In genomic region chr14:101475468-101476257, GRCh38 we compare ENCODE assay signal across 9 cellular contexts.
DNase-seq lines count a peak whose midpoint lies in the region; ATAC-seq and TF ChIP-seq lines count a peak whose summit lies in the region.
"Had no signal": no experiment of that assay in that cellular context is flagged by ENCODE, and none has a peak within 500 bp of the region (broad histone marks: within the 10 kb centered on the region; RNA-seq: fewer than 3 reads in every experiment).

No MANE protein-coding gene starts in this region.

- TF ChIP-seq POLR2A in right lobe of liver (IDR thresholded peaks at IDR 0.05) = no peak

- H3K27ac ChIP-seq in right lobe of liver = no peak overlapping the region

- H3K4me1 ChIP-seq in right lobe of liver = peaks cover 0 to 42% (median 19%) of the 10 kb centered on the region in 4 donors

- no peak overlapping the region for H3K4me3 Mint-ChIP-seq in activated naive CD8-positive, alpha-beta T cell treated with anti-CD3 and anti-CD28 coated beads for 36 hours
- H3K4me3 Mint-ChIP-seq: stimulated activated memory B cell treated with anti-CD40 and anti-IgM and Interleukin-4, amounts not matched to agents 10 μg/mL and 1 μg/mL and 100 μg/mL, for 72 hours had no signal

- H3K27ac Mint-ChIP-seq in activated naive CD8-positive, alpha-beta T cell treated with anti-CD3 and anti-CD28 coated beads for 36 hours = no peak overlapping the region
- H3K27ac Mint-ChIP-seq: stimulated activated memory B cell treated with anti-CD40 and anti-IgM and Interleukin-4, amounts not matched to agents 10 μg/mL and 1 μg/mL and 100 μg/mL, for 72 hours had no signal

- TF ChIP-seq CTCF in cardiac fibroblast (IDR thresholded peaks at IDR 0.05; ENCODE audit: low read depth, low read length) (no peak), right lobe of liver (IDR thresholded peaks at IDR 0.05) (no peak)

- H3K4me3 ChIP-seq in MG63 (no peak overlapping the region), cardiac fibroblast (replicated peaks in 1 of 2; ENCODE audit: low read depth in 2 of 2, low read length in 2 of 2) (no peak overlapping the region), right lobe of liver (no peak overlapping the region)

- no peaks in the 10 kb centered on the region for H3K36me3 ChIP-seq in MG63
- no peaks in the 10 kb centered on the region for H3K36me3 ChIP-seq in right lobe of liver

- 32% methylated on average over 9 of the region's 24 CpGs for WGBS in right lobe of liver (ENCODE audit: insufficient coverage, low coverage, low lambda C conversion rate, missing lambda C conversion rate)

- H3K4me1 Mint-ChIP-seq in activated naive CD8-positive, alpha-beta T cell treated with anti-CD3 and anti-CD28 coated beads for 36 hours = no peaks in the 10 kb centered on the region
- H3K4me1 Mint-ChIP-seq: stimulated activated memory B cell treated with anti-CD40 and anti-IgM and Interleukin-4, amounts not matched to agents 10 μg/mL and 1 μg/mL and 100 μg/mL, for 72 hours had no signal

- H3K9me3 Mint-ChIP-seq in activated naive CD8-positive, alpha-beta T cell treated with anti-CD3 and anti-CD28 coated beads for 36 hours = no peaks in the 10 kb centered on the region
- H3K9me3 Mint-ChIP-seq: stimulated activated memory B cell treated with anti-CD40 and anti-IgM and Interleukin-4, amounts not matched to agents 10 μg/mL and 1 μg/mL and 100 μg/mL, for 72 hours had no signal

- DNase-seq in MG63 = peak; percentile 6
- DNase-seq in cardiac fibroblast (ENCODE audit: low read depth in 2 of 2) = peak; percentile 60 to 89
- DNase-seq in right lobe of liver = peak in 1 of 3 donors; percentile 40
- DNase-seq in ureter (ENCODE audit: low spot score) = peak; percentile 42
- DNase-seq in activated naive CD8-positive, alpha-beta T cell treated with anti-CD3 and anti-CD28 coated beads for 36 hours = no peak
- DNase-seq in epidermal melanocyte (ENCODE audit: insufficient read length, low spot score) = no peak
- DNase-seq: NCI-H2081 had no signal

- no peaks in the 10 kb centered on the region for H3K36me3 Mint-ChIP-seq in activated naive CD8-positive, alpha-beta T cell treated with anti-CD3 and anti-CD28 coated beads for 36 hours
- H3K36me3 Mint-ChIP-seq: stimulated activated memory B cell treated with anti-CD40 and anti-IgM and Interleukin-4, amounts not matched to agents 10 μg/mL and 1 μg/mL and 100 μg/mL, for 72 hours had no signal

- H3K9me3 ChIP-seq in MG63 (no peaks in the 10 kb centered on the region), right lobe of liver (no peaks in the 10 kb centered on the region)

- H3K27me3 ChIP-seq in MG63 (no peaks in the 10 kb centered on the region), right lobe of liver (no peaks in the 10 kb centered on the region)

- ATAC-seq in right lobe of liver = peak; percentile 6 to 38 (median 28)
- ATAC-seq in activated CD4-positive, CD25-positive, alpha-beta regulatory T cell treated with anti-CD3 and anti-CD28 coated beads, Interleukin-2, amount 50 U/mL, for 24 hours = no peak
- ATAC-seq: stimulated activated memory B cell treated with anti-CD40 and anti-IgM and Interleukin-4, amounts not matched to agents 10 μg/mL and 1 μg/mL and 100 μg/mL, for 72 hours had no signal

- intact Hi-C loops in right lobe of liver (cut with DNase I) = loop anchor here in 1 of 2 donors (10.0 kb wide), 1 partner anchor 71 kb away; no protein-coding TSS in a partner anchor

- H3K27me3 Mint-ChIP-seq in activated naive CD8-positive, alpha-beta T cell treated with anti-CD3 and anti-CD28 coated beads for 36 hours = peaks cover 4% of the 10 kb centered on the region

Comparison
In these comparisons a context has a peak if more than half of its experiments do, and no peak if none do; other contexts are left out.
1. DNase-seq: peak in MG63 (single experiment), cardiac fibroblast (2 of 2) and ureter (single experiment); none in activated naive CD8-positive, alpha-beta T cell treated with anti-CD3 and anti-CD28 coated beads for 36 hours (single experiment) and epidermal melanocyte (single experiment).
2. ATAC-seq: peak in right lobe of liver (4 of 4); none in activated CD4-positive, CD25-positive, alpha-beta regulatory T cell treated with anti-CD3 and anti-CD28 coated beads, Interleukin-2, amount 50 U/mL, for 24 hours (0 of 2).